In the genomic region with DNA sequence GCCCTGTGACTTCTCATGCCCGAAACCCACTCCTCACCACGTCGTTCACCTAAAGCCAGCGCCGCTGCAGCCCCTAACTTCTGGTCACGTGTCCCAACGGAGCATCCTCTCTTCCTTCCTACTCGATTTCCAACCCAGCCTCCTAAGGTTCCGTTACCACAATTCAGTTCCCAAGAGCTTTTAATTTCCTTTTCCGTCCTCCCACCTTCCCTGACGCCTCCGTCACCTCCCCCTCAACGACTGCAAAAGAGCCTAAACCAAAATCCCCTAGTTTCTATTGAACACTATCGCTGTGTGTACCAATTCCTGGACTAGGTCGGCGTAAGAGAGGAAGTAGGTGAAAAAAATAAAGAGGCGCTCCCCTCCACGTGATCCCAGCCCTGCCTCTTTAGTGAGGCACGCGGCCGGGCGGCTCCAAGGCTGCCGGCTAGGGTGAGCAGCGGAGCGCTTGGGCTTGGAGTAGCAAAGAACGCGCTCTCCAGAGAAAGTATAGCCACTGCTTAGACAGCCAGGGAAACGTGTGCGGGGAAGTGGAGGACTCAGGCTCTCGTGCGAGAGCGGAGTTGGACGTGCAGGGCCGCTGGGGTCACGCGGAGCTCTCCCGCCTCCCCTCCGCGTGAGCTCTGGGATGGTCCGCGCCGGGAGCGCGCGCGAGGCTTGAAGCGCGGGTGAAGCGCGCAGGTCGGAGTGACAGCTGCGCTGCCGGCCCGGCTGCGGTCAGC, we compare ENCODE assay signal across 8 cellular contexts. TPM values are rescaled to one million over a fixed set of nuclear protein-coding genes. Genes with fewer than 3 reads are reported as not detected.
A peak's percentile ranks its signal among the peaks of the same experiment; 100 is the strongest.
DNase-seq lines count a peak whose midpoint lies in the region; ATAC-seq, FAIRE-seq and TF ChIP-seq lines count a peak whose summit lies in the region.

CENPP (plus strand) TSS at position 685 of the 722 bp plus-strand sequence.
NOL8 (minus strand) TSS at position 82 of the 722 bp plus-strand sequence. CDS start 1,189 bp downstream, outside the sequence.

- peaks cover 25% of the 10 kb centered on the region for H3K4me1 Mint-ChIP-seq in nephron progenitor cell
- peaks cover 37% of the 10 kb centered on the region for H3K4me1 Mint-ChIP-seq in stimulated activated naive CD8-positive, alpha-beta T cell treated with anti-CD3 and anti-CD28 coated beads, Interleukin-15, amount 100 ng/mL, for 72 hours

- ATAC-seq in stimulated activated naive CD8-positive, alpha-beta T cell treated with anti-CD3 and anti-CD28 coated beads, Interleukin-15, amount 100 ng/mL, for 72 hours = peak; percentile 97

- H3K27me3 ChIP-seq in HAP-1 (ENCODE audit: low read depth) = no peaks in the 10 kb centered on the region
- no peaks in the 10 kb centered on the region for H3K27me3 ChIP-seq in MG63

- in situ Hi-C loops in HAP-1 (cut with MboI; ENCODE audit: low sequenced_read_pairs) = loop anchor here (10.0 kb wide), 1 partner anchor 309 kb away; no protein-coding TSS in a partner anchor

- H3K9me3 Mint-ChIP-seq in nephron progenitor cell = no peaks in the 10 kb centered on the region
- no peaks in the 10 kb centered on the region for H3K9me3 Mint-ChIP-seq in stimulated activated naive CD8-positive, alpha-beta T cell treated with anti-CD3 and anti-CD28 coated beads, Interleukin-15, amount 100 ng/mL, for 72 hours

- peak within 1 kb of the TSS; percentile 97 for H3K4me3 Mint-ChIP-seq in nephron progenitor cell
- H3K4me3 Mint-ChIP-seq in stimulated activated naive CD8-positive, alpha-beta T cell treated with anti-CD3 and anti-CD28 coated beads, Interleukin-15, amount 100 ng/mL, for 72 hours = peak within 1 kb of the TSS; percentile 95 to 97

- H3K27ac Mint-ChIP-seq in nephron progenitor cell = peak within 1 kb of the TSS; percentile 100
- H3K27ac Mint-ChIP-seq in stimulated activated naive CD8-positive, alpha-beta T cell treated with anti-CD3 and anti-CD28 coated beads, Interleukin-15, amount 100 ng/mL, for 72 hours = peak within 1 kb of the TSS; percentile 98 to 100

- H3K27me3 Mint-ChIP-seq in nephron progenitor cell (ENCODE audit: low read depth, poor library complexity) = no peaks in the 10 kb centered on the region
- no peaks in the 10 kb centered on the region for H3K27me3 Mint-ChIP-seq in stimulated activated naive CD8-positive, alpha-beta T cell treated with anti-CD3 and anti-CD28 coated beads, Interleukin-15, amount 100 ng/mL, for 72 hours

- peaks cover 21% of the 10 kb centered on the region for H3K36me3 Mint-ChIP-seq in nephron progenitor cell (ENCODE audit: low read depth)

- H3K9me3 ChIP-seq in HAP-1 = no peaks in the 10 kb centered on the region
- H3K9me3 ChIP-seq in MG63 = no peaks in the 10 kb centered on the region

- FAIRE-seq in G401.6 (lab: Jason Lieb, UNC) = peak; percentile 74

- peak within 1 kb of the TSS; percentile 74 for H3K4me3 ChIP-seq in HAP-1
- H3K4me3 ChIP-seq in MG63 = peak within 1 kb of the TSS; percentile 98
- peak within 1 kb of the TSS; percentile 74 for H3K4me3 ChIP-seq in fibroblast of villous mesenchyme (ENCODE audit: low read depth, low read length)

- H3K4me1 ChIP-seq in HAP-1 = peaks cover 9% of the 10 kb centered on the region; the same call in 1 of the 2 replicates

- H3K36me3 ChIP-seq in HAP-1 (replicated peaks) (peaks cover 24% of the 10 kb centered on the region), MG63 (peaks cover 35% of the 10 kb centered on the region)

- TF ChIP-seq CTCF in fibroblast of villous mesenchyme (IDR thresholded peaks at IDR 0.05; ENCODE audit: insufficient read depth, low read depth, low read length) = no peak
- TF ChIP-seq CTCF in nephron progenitor cell (IDR thresholded peaks at IDR 0.05) = no peak

- DNase-seq in HAP-1 (ENCODE audit: low spot score in 2 of 2) (peak; percentile 83 to 86), MG63 (peak; percentile 86), SIG-M5 (lab: John Stamatoyannopoulos, UW) (peak; percentile 46), activated gamma-delta T cell (lab: John Stamatoyannopoulos, UW) (peak; percentile 69), fibroblast of villous mesenchyme (ENCODE audit: low read depth) (peak; percentile 92), nephron progenitor cell (peak; percentile 78)
- peak; percentile 86 to 89 for DNase-seq in stimulated activated naive CD8-positive, alpha-beta T cell treated with anti-CD3 and anti-CD28 coated beads, Interleukin-15, amount 100 ng/mL, for 72 hours

RNA-seq across cellular contexts. Expression of gene CENPP, which starts in this region (rescaled TPM):
- total RNA-seq in MG63 (2014; rRNA removed; shearing (Covaris generic); ENCODE audit: low replicate concordance) = 16.2 and 37.6 TPM in 2 replicates
- total RNA-seq in fibroblast of villous mesenchyme = 2.2 and 2.6 TPM in 2 replicates

RNA-seq across cellular contexts. Expression of gene NOL8, which starts in this region (rescaled TPM):
- 22.3 and 31.0 TPM in 2 replicates for total RNA-seq in MG63 (2014; rRNA removed; shearing (Covaris generic); ENCODE audit: low replicate concordance)
- total RNA-seq in fibroblast of villous mesenchyme = 24.2 and 25.4 TPM in 2 replicates

Comparison
In these comparisons a context has a peak if more than half of its experiments do, and no peak if none do; other contexts are left out.
1. Peak in every context shown above with its lines: DNase-seq, ATAC-seq and H3K4me3 ChIP-seq.